8 cellular contexts compared by ENCODE assay signal in the genomic region with DNA sequence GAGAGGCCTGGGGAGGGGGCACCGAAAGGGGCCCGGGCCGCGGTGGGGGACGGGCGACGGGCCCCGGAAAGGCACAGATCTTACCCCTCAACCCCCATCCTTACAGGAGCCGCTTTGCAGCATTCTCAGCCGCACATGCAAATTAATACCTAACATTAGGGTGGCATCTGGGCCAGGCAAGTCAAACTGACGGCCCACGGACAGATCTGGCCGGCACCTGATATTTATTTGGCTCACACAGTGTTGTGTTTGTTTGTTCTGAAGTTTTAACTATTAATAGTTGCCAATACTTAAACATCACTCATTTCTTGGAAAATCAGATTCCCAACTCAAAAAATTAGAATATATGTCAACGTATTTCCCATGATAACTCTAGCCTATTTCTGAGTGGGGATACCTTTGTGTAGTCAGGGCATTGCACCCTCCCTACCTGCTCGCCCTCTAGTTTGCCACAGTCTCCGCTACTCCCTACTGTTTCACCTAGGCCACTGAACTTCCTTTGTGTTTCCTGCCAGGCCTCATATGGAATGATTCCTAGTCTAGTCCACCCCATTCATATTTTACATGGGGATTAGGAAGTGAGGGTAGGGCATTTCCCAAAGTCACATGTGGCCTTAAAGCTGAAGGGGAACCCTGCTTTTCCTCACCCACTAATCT.
DNase-seq lines count a peak whose midpoint lies in the region; ATAC-seq and TF ChIP-seq lines count a peak whose summit lies in the region.

No MANE protein-coding gene starts in this region.

- no peaks in the 10 kb centered on the region for H3K9me3 ChIP-seq in CD4-positive, alpha-beta memory T cell (ENCODE audit: control insufficient read depth in 1 of 2, low read length in 2 of 2)
- no peaks in the 10 kb centered on the region for H3K9me3 ChIP-seq in mucosa of stomach (ENCODE audit: control insufficient read depth, low read length)

- H3K9ac ChIP-seq in mucosa of stomach (ENCODE audit: low read length): peak overlapping the region; percentile 56

- no peak for TF ChIP-seq CTCF in HL-60 (IDR thresholded peaks at IDR 0.05; ENCODE audit: insufficient read depth, low read length)

- peaks cover 0 to 2% of the 10 kb centered on the region in 2 donors for H3K27me3 Mint-ChIP-seq in CD4-positive, alpha-beta memory T cell

- peak overlapping the region in 5 of 7 donors; percentile 7 to 72 (median 24) for H3K27ac Mint-ChIP-seq in CD4-positive, alpha-beta memory T cell

- H3K27ac ChIP-seq in CD4-positive, alpha-beta memory T cell (ENCODE audit: low read depth, low read length): no peak overlapping the region
- peak overlapping the region; percentile 67 for H3K27ac ChIP-seq in HL-60 (replicated peaks)
- H3K27ac ChIP-seq in caudate nucleus (ENCODE audit: low read depth, low read length): peak overlapping the region; percentile 38

- no peaks in the 10 kb centered on the region for H3K27me3 ChIP-seq in CD4-positive, alpha-beta memory T cell (ENCODE audit: insufficient read depth, low read length)
- H3K27me3 ChIP-seq in HL-60 (ENCODE audit: insufficient read depth, poor library complexity, severe bottlenecking) (no peaks in the 10 kb centered on the region), mucosa of stomach (ENCODE audit: control insufficient read depth, insufficient read depth, low read length) (no peaks in the 10 kb centered on the region)

- no peak for DNase-seq in CD4-positive, alpha-beta memory T cell
- DNase-seq in HL-60 (ENCODE audit: low read depth in 1 of 2, low spot score in 1 of 2) (peak in 1 of 2 experiments; percentile 13), caudate nucleus (lab: John Stamatoyannopoulos, UW) (no peak), kidney glomerular epithelial cell (lab: John Stamatoyannopoulos, UW) (no peak), iPS-NIHi11 (ENCODE audit: low spot score) (no peak), DMS153 (lab: John Stamatoyannopoulos, UW) (no peak)

- CTCF ChIA-PET in CD4-positive, alpha-beta memory T cell (lab: Charles Lee; ENCODE audit: partially characterized antibody): interaction anchor here (0.7 to 2.4 kb wide), 3 partner anchors 33 to 126 kb away, joined by 4 to 7 read pairs (median 4); no protein-coding TSS in a partner anchor

- peaks cover 7% of the 10 kb centered on the region for H3K4me1 ChIP-seq in CD4-positive, alpha-beta memory T cell (ENCODE audit: insufficient read depth, low read length)
- H3K4me1 ChIP-seq in mucosa of stomach (ENCODE audit: control insufficient read depth, insufficient read depth, low read length): peaks cover 22% of the 10 kb centered on the region

- ATAC-seq in GM21381 (IDR thresholded peaks at IDR 0.05; ENCODE audit: unreplicated experiment): peak; percentile 37

- peak overlapping the region in 1 of 2 donors; percentile 58 for H3K4me3 ChIP-seq in CD4-positive, alpha-beta memory T cell (ENCODE audit: low read length in 2 of 2)
- H3K4me3 ChIP-seq in HL-60 (replicated peaks; ENCODE audit: insufficient read depth, low read length): peak overlapping the region; percentile 43
- H3K4me3 ChIP-seq in mucosa of stomach (ENCODE audit: low read length): peak overlapping the region; percentile 38

- H3K9me3 Mint-ChIP-seq in CD4-positive, alpha-beta memory T cell: no peaks in the 10 kb centered on the region

- H3K4me1 Mint-ChIP-seq in CD4-positive, alpha-beta memory T cell: peaks cover 3 to 7% (median 5%) of the 10 kb centered on the region in 4 donors

- H3K36me3 ChIP-seq in CD4-positive, alpha-beta memory T cell (ENCODE audit: insufficient read depth, low read length): no peaks in the 10 kb centered on the region
- H3K36me3 ChIP-seq in mucosa of stomach (ENCODE audit: control insufficient read depth, insufficient read depth, low read length): no peaks in the 10 kb centered on the region

- POLR2A ChIA-PET in CD4-positive, alpha-beta memory T cell (lab: Charles Lee; ENCODE audit: partially characterized antibody): interaction anchor here (1.0 kb wide), 1 partner anchor 33 kb away, joined by 3 read pairs; no protein-coding TSS in a partner anchor

- H3K36me3 Mint-ChIP-seq in CD4-positive, alpha-beta memory T cell: no peaks in the 10 kb centered on the region

- intact Hi-C loops in CD4-positive, alpha-beta memory T cell (cut with micrococcal nuclease): no loop called here

- H3K4me3 Mint-ChIP-seq in CD4-positive, alpha-beta memory T cell: peak overlapping the region; percentile 55 to 78 (median 70)
